In the genomic region with DNA sequence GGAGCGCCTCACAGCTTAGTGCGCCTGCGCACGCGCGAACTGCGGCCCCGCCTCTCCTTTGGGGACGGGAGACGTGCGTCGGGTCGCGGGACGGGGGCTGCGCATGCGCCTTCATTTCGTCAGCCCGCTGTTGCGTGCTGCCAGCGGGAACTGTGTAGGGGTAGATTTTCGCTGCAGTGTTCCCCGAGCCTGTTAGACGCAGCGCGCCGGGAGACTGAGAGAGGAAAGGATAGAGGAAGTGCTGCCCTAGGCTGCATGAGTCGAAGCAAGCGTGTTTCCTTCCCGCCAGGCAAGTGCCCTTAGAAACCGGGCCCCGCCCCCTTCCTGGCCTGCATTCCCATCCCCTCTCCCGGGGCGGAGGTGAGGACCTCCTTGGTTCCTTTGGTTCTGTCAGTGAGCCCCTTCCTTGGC, we compare ENCODE assay signal across 8 cellular contexts. TPM values are rescaled to one million over a fixed set of nuclear protein-coding genes. Genes with fewer than 3 reads are reported as not detected.
DNase-seq lines count a peak whose midpoint lies in the region; ATAC-seq, FAIRE-seq and TF ChIP-seq lines count a peak whose summit lies in the region.

No MANE protein-coding gene starts in this region.

- H3K4me3 ChIP-seq in astrocyte (ENCODE audit: insufficient read depth, low read depth, low read length) (peak overlapping the region; percentile 80), aorta (ENCODE audit: low read length in 2 of 2) (peak overlapping the region; percentile 90)

- no peaks in the 10 kb centered on the region for H3K9me3 Mint-ChIP-seq in astrocyte (ENCODE audit: unreplicated experiment)

- H3K79me2 ChIP-seq in astrocyte (ENCODE audit: insufficient read depth, low read length): peaks cover 61% of the 10 kb centered on the region

- H3K36me3 ChIP-seq in astrocyte (ENCODE audit: insufficient read depth, low read length) (peaks cover 2% of the 10 kb centered on the region), aorta (ENCODE audit: control insufficient read depth in 1 of 2, insufficient read depth in 2 of 2, low read length in 1 of 2) (peaks cover 0 to 2% of the 10 kb centered on the region in 2 donors)

- H3K4me2 ChIP-seq in astrocyte (ENCODE audit: low read length): peak overlapping the region; percentile 89

- H3K4me1 Mint-ChIP-seq in astrocyte (ENCODE audit: low read depth, unreplicated experiment): peaks cover 31% of the 10 kb centered on the region

- H2AFZ ChIP-seq in astrocyte (ENCODE audit: low read depth, low read length): peak overlapping the region; percentile 74

- WGBS in aorta, 2 donors: 0% methylated on average over 28 to 34 of the region's 34 CpGs

- H3K27ac Mint-ChIP-seq in astrocyte (ENCODE audit: unreplicated experiment): peak overlapping the region; percentile 95

- DNase-seq in NCI-H2029 (lab: John Stamatoyannopoulos, UW) (peak; percentile 91), T-helper 22 cell (ENCODE audit: low read depth) (peak; percentile 89), astrocyte (ENCODE audit: low read depth) (peak; percentile 77), hepatic stellate cell (ENCODE audit: low spot score) (peak; percentile 85), renal cortical epithelial cell (ENCODE audit: low read depth) (peak; percentile 83), aorta (peak; percentile 97 to 99)

- TF ChIP-seq CTCF in astrocyte (IDR thresholded peaks at IDR 0.05; ENCODE audit: insufficient read depth, low read depth, low read length): no peak

- no peaks in the 10 kb centered on the region for H3K27me3 ChIP-seq in astrocyte (ENCODE audit: insufficient read depth, low read length)
- no peaks in the 10 kb centered on the region for H3K27me3 ChIP-seq in aorta (ENCODE audit: control insufficient read depth in 1 of 2, insufficient read depth in 2 of 2, low read length in 1 of 2)

- H3K36me3 Mint-ChIP-seq in astrocyte (ENCODE audit: low read depth, unreplicated experiment): peaks cover 17% of the 10 kb centered on the region

- peak overlapping the region; percentile 97 for H3K9ac ChIP-seq in astrocyte (ENCODE audit: low read length)

- H3K9me3 ChIP-seq in astrocyte (ENCODE audit: insufficient read depth, low read depth, low read length) (no peaks in the 10 kb centered on the region), aorta (ENCODE audit: control insufficient read depth, low read length) (no peaks in the 10 kb centered on the region)

- H3K4me3 Mint-ChIP-seq in astrocyte (ENCODE audit: unreplicated experiment): peak overlapping the region; percentile 99

- peaks cover 34% of the 10 kb centered on the region for H4K20me1 ChIP-seq in astrocyte (ENCODE audit: insufficient read depth, low read length)

- FAIRE-seq in astrocyte (lab: Jason Lieb, UNC): no peak

- ATAC-seq in GM18517 (IDR thresholded peaks at IDR 0.05; ENCODE audit: unreplicated experiment): peak; percentile 83
- peak; percentile 80 for ATAC-seq in HG03025 (IDR thresholded peaks at IDR 0.05; ENCODE audit: low FRiP score, unreplicated experiment)
- peak; percentile 96 for ATAC-seq in aorta (ENCODE audit: low FRiP score)

- no peaks in the 10 kb centered on the region for H3K27me3 Mint-ChIP-seq in astrocyte (ENCODE audit: low read depth, unreplicated experiment)

- peak overlapping the region; percentile 91 for H3K27ac ChIP-seq in astrocyte (ENCODE audit: low read depth, low read length)
- H3K27ac ChIP-seq in aorta (ENCODE audit: low read depth in 1 of 2, low read length in 2 of 2): peak overlapping the region; percentile 58 to 81

- H3K4me1 ChIP-seq in astrocyte (ENCODE audit: insufficient read depth, low read length): peaks cover 24% of the 10 kb centered on the region
- peaks cover 4 to 6% of the 10 kb centered on the region in 2 donors for H3K4me1 ChIP-seq in aorta (ENCODE audit: control insufficient read depth in 1 of 2, insufficient read depth in 2 of 2, low read length in 2 of 2)

- intact Hi-C loops in aorta (cut with DNase I): loop anchor here (5.0 to 10.0 kb wide), 2 partner anchors 37 to 95 kb away; no protein-coding TSS in a partner anchor

RNA-seq across cellular contexts. Expression of a gene that starts 12.3 kb away (rescaled TPM):
- total RNA-seq in astrocyte (73.7 and 83.1 TPM in 2 replicates), renal cortical epithelial cell (8.9 and 57.7 TPM in 2 replicates), aorta (100 to 1,000 TPM; 132 to 152 TPM)
- 10 to 100 TPM; 17.8 to 65.0 TPM for polyA plus RNA-seq in aorta

RNA-seq across cellular contexts. Expression of a gene that starts 12.3 kb away (rescaled TPM):
- total RNA-seq in astrocyte (75.2 and 75.8 TPM in 2 replicates), renal cortical epithelial cell (24.0 and 34.0 TPM in 2 replicates), aorta (10 to 100 TPM; 49.6 to 52.4 TPM)
- 10 to 100 TPM; 11.0 to 30.2 TPM for polyA plus RNA-seq in aorta

Comparison
In these comparisons a context has a peak if more than half of its experiments do, and no peak if none do; other contexts are left out.
1. Peak in every context shown above with its lines: DNase-seq, ATAC-seq, H3K4me3 ChIP-seq and H3K27ac ChIP-seq.